ENCODE assay signal across 16 cellular contexts in genomic region chr17:59779521-59779920, GRCh38.
DNase-seq lines count a peak whose midpoint lies in the region; ATAC-seq, FAIRE-seq and TF ChIP-seq lines count a peak whose summit lies in the region.
"Had no signal": no experiment of that assay in that cellular context is flagged by ENCODE, and none has a peak within 500 bp of the region (broad histone marks: within the 10 kb centered on the region; RNA-seq: fewer than 3 reads in every experiment).

No MANE protein-coding gene starts in this region.

- no peak overlapping the region for H3K27ac ChIP-seq in CD4-positive, alpha-beta T cell (ENCODE audit: low read depth, low read length)

- peaks cover 38% of the 10 kb centered on the region for H3K4me1 Mint-ChIP-seq in CD4-positive, alpha-beta T cell (ENCODE audit: low read depth)
- peaks cover 54% of the 10 kb centered on the region for H3K4me1 Mint-ChIP-seq in activated naive CD8-positive, alpha-beta T cell (ENCODE audit: low read depth)
- peaks cover 16 to 33% (median 20%) of the 10 kb centered on the region in 4 donors for H3K4me1 Mint-ChIP-seq in naive thymus-derived CD8-positive, alpha-beta T cell
- peaks cover 13% of the 10 kb centered on the region for H3K4me1 Mint-ChIP-seq in progenitor cell of endocrine pancreas (ENCODE audit: low read depth)

- H3K4me3 Mint-ChIP-seq in CD4-positive, alpha-beta T cell: no peak overlapping the region
- H3K4me3 Mint-ChIP-seq in activated naive CD8-positive, alpha-beta T cell: peak overlapping the region; percentile 54
- H3K4me3 Mint-ChIP-seq in naive thymus-derived CD8-positive, alpha-beta T cell: no peak overlapping the region
- H3K4me3 Mint-ChIP-seq in progenitor cell of endocrine pancreas (ENCODE audit: low read depth): no peak overlapping the region

- no peak for TF ChIP-seq CTCF in CD4-positive, alpha-beta T cell (IDR thresholded peaks at IDR 0.05)
- no peak for TF ChIP-seq CTCF in progenitor cell of endocrine pancreas (IDR thresholded peaks at IDR 0.05; ENCODE audit: unreplicated experiment)
- TF ChIP-seq CTCF in D721Med (IDR thresholded peaks at IDR 0.05; ENCODE audit: insufficient read depth, missing control alignments): no peak

- FAIRE-seq in GM12891 (lab: Jason Lieb, UNC) (peak; percentile 5), D721Med (lab: Jason Lieb, UNC) (no peak)
- FAIRE-seq: endometrium had no signal

- H3K9me3 ChIP-seq in CD4-positive, alpha-beta T cell (ENCODE audit: control insufficient read depth, low read length): peaks cover 6% of the 10 kb centered on the region

- no peak for ATAC-seq in CD4-positive, alpha-beta T cell (ENCODE audit: poor library complexity)
- ATAC-seq in naive thymus-derived CD8-positive, alpha-beta T cell: no peak
- ATAC-seq in GM21723 (IDR thresholded peaks at IDR 0.05; ENCODE audit: unreplicated experiment): no peak

- intact Hi-C loops in CD4-positive, alpha-beta T cell (cut with DNase I, micrococcal nuclease): no loop called here

- no peaks in the 10 kb centered on the region for H3K27me3 Mint-ChIP-seq in CD4-positive, alpha-beta T cell
- no peaks in the 10 kb centered on the region for H3K27me3 Mint-ChIP-seq in activated naive CD8-positive, alpha-beta T cell
- no peaks in the 10 kb centered on the region for H3K27me3 Mint-ChIP-seq in naive thymus-derived CD8-positive, alpha-beta T cell
- H3K27me3 Mint-ChIP-seq in progenitor cell of endocrine pancreas: no peaks in the 10 kb centered on the region

- DNase-seq in CD4-positive, alpha-beta T cell: no peak
- DNase-seq in GM12891 (ENCODE audit: insufficient read length, low spot score): no peak
- DNase-seq in naive thymus-derived CD8-positive, alpha-beta T cell: no peak
- DNase-seq in progenitor cell of endocrine pancreas (ENCODE audit: low spot score, unreplicated experiment): no peak
- DNase-seq in D721Med (ENCODE audit: insufficient read length, low spot score): no peak
- DNase-seq: C1 segment of cervical spinal cord; foreskin fibroblast; KG1; NCI-H1436; NCI-H2227 treated with DMSO at 0.1 percent for 48 hours; nucleus accumbens; SIG-M5; stimulated activated naive CD4-positive, alpha-beta T cell had no signal

- H3K27me3 ChIP-seq in CD4-positive, alpha-beta T cell (ENCODE audit: control insufficient read depth, insufficient read depth, low read length): no peaks in the 10 kb centered on the region

- H3K27ac Mint-ChIP-seq in CD4-positive, alpha-beta T cell: peak overlapping the region; percentile 68
- H3K27ac Mint-ChIP-seq in activated naive CD8-positive, alpha-beta T cell: peak overlapping the region; percentile 96
- H3K27ac Mint-ChIP-seq in naive thymus-derived CD8-positive, alpha-beta T cell: peak overlapping the region in 7 of 10 donors; percentile 39 to 76 (median 63)
- H3K27ac Mint-ChIP-seq in progenitor cell of endocrine pancreas: no peak overlapping the region

- CTCF ChIA-PET in CD4-positive, alpha-beta T cell (lab: Charles Lee): interaction anchor here (0.6 to 2.9 kb wide), 3 partner anchors 15 to 80 kb away, joined by 3 to 11 read pairs (median 4); no protein-coding TSS in a partner anchor

- H3K9me3 Mint-ChIP-seq in CD4-positive, alpha-beta T cell: no peaks in the 10 kb centered on the region
- H3K9me3 Mint-ChIP-seq in activated naive CD8-positive, alpha-beta T cell (ENCODE audit: low read depth): peaks cover 5% of the 10 kb centered on the region
- peaks cover 0 to 8% (median 4%) of the 10 kb centered on the region in 9 donors for H3K9me3 Mint-ChIP-seq in naive thymus-derived CD8-positive, alpha-beta T cell
- H3K9me3 Mint-ChIP-seq in progenitor cell of endocrine pancreas (ENCODE audit: low read depth): peaks cover 3% of the 10 kb centered on the region

- POLR2A ChIA-PET in CD4-positive, alpha-beta T cell (lab: Charles Lee): no interaction called here
- POLR2A ChIA-PET in naive thymus-derived CD8-positive, alpha-beta T cell (lab: Charles Lee): interaction anchor here (1.4 kb wide), 1 partner anchor 15 kb away, joined by 3 read pairs; no protein-coding TSS in a partner anchor

- H3K36me3 Mint-ChIP-seq in CD4-positive, alpha-beta T cell (ENCODE audit: low read depth): peaks cover 58% of the 10 kb centered on the region
- peaks cover 27% of the 10 kb centered on the region for H3K36me3 Mint-ChIP-seq in activated naive CD8-positive, alpha-beta T cell
- peaks cover 14 to 49% (median 20%) of the 10 kb centered on the region in 3 donors for H3K36me3 Mint-ChIP-seq in naive thymus-derived CD8-positive, alpha-beta T cell
- H3K36me3 Mint-ChIP-seq in progenitor cell of endocrine pancreas (ENCODE audit: insufficient read depth): peaks cover 22% of the 10 kb centered on the region

- TF ChIP-seq POLR2A in GM12891 (IDR thresholded peaks at IDR 0.05; ENCODE audit: low read depth, low read length): no peak

TF ChIP-seq in GM12891, 5 proteins besides CTCF, POLR2A, EP300 and RAD21:
- TF ChIP-seq SPI1 (IDR thresholded peaks at IDR 0.05; ENCODE audit: low read depth, low read length) (no peak), POU2F2 (IDR thresholded peaks at IDR 0.05; ENCODE audit: low read depth, low read length) (no peak), TAF1 (IDR thresholded peaks at IDR 0.05; ENCODE audit: low read depth, low read length) (no peak), POLR2AphosphoS5 (IDR thresholded peaks at IDR 0.05; ENCODE audit: low read depth, low read length) (no peak), PAX5 (IDR thresholded peaks at IDR 0.05; ENCODE audit: insufficient read depth, low read length, severe bottlenecking) (no peak)
